8 cellular contexts compared by ENCODE assay signal in the genomic region with DNA sequence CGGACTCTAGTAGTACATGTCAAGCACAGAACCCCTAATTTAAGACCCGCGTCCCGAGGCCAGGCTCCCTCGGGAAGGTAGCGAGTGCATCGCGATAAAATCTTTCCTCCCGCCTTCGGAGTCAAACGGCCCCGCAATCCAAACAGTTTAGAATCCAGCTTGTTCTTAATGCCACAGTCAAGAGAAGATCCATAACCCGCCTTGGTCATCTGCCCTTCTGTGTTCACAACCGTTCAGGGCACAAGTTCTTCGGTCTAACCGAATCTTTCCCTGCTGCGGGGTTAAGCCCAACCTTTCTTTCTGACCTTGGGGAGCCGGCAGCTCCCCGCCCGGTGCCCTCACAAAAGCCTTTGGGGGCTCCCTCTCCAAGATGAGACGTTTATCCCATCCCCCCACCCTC. TPM values are rescaled to one million over a fixed set of nuclear protein-coding genes. Genes with fewer than 3 reads are reported as not detected.
A peak's percentile ranks its signal among the peaks of the same experiment; 100 is the strongest.
DNase-seq lines count a peak whose midpoint lies in the region; ATAC-seq lines count a peak whose summit lies in the region.

No MANE protein-coding gene starts in this region.

- H3K36me3 Mint-ChIP-seq in CD4-positive, CD25-positive, alpha-beta regulatory T cell = peaks cover 15% of the 10 kb centered on the region
- H3K36me3 Mint-ChIP-seq in activated T-helper 17 cell treated with anti-CD3 and anti-CD28 coated beads, Interleukin-2, amount 50 U/mL, for 72 hours (ENCODE audit: low read depth) = peaks cover 60% of the 10 kb centered on the region

- H3K27ac Mint-ChIP-seq in CD4-positive, CD25-positive, alpha-beta regulatory T cell = peak overlapping the region; percentile 92 to 97 (median 93)
- peak overlapping the region; percentile 95 for H3K27ac Mint-ChIP-seq in activated T-helper 17 cell treated with anti-CD3 and anti-CD28 coated beads, Interleukin-2, amount 50 U/mL, for 72 hours

- H3K4me3 ChIP-seq in CD4-positive, CD25-positive, alpha-beta regulatory T cell (ENCODE audit: low read depth, low read length) = peak overlapping the region; percentile 92
- peak overlapping the region; percentile 99 for H3K4me3 ChIP-seq in skeletal muscle cell (ENCODE audit: low read depth, low read length)

- peaks cover 12% of the 10 kb centered on the region for H3K36me3 ChIP-seq in CD4-positive, CD25-positive, alpha-beta regulatory T cell (ENCODE audit: control insufficient read depth, insufficient read depth, low read length)

- H3K9me3 Mint-ChIP-seq in CD4-positive, CD25-positive, alpha-beta regulatory T cell = no peaks in the 10 kb centered on the region
- H3K9me3 Mint-ChIP-seq in activated T-helper 17 cell treated with anti-CD3 and anti-CD28 coated beads, Interleukin-2, amount 50 U/mL, for 72 hours = no peaks in the 10 kb centered on the region

- no peak for DNase-seq in CD4-positive, CD25-positive, alpha-beta regulatory T cell
- DNase-seq in HT-29 (ENCODE audit: low spot score) (peak; percentile 47), hepatic stellate cell (ENCODE audit: low spot score) (peak; percentile 43), skeletal muscle cell (ENCODE audit: low read depth) (no peak), DMS153 (lab: John Stamatoyannopoulos, UW) (no peak), KBM-7 (no peak)

- H3K4me1 ChIP-seq in CD4-positive, CD25-positive, alpha-beta regulatory T cell (ENCODE audit: control insufficient read depth, insufficient read depth, low read length, poor library complexity, severe bottlenecking) = peaks cover 63% of the 10 kb centered on the region

- H3K9me3 ChIP-seq in CD4-positive, CD25-positive, alpha-beta regulatory T cell (ENCODE audit: control insufficient read depth in 2 of 2, low read length in 2 of 2) = no peaks in the 10 kb centered on the region

- H3K27me3 ChIP-seq in CD4-positive, CD25-positive, alpha-beta regulatory T cell (ENCODE audit: control insufficient read depth, insufficient read depth, low read length) = no peaks in the 10 kb centered on the region

- in situ Hi-C loops in KBM-7 (cut with MboI; ENCODE audit: low pct_unique_long_range_greater_than_20kb, low sequenced_read_pairs) = no loop called here

- ATAC-seq in CD4-positive, CD25-positive, alpha-beta regulatory T cell (ENCODE audit: low read depth in 2 of 2) = no peak
- ATAC-seq in activated T-helper 17 cell treated with anti-CD3 and anti-CD28 coated beads, Interleukin-2, amount 50 U/mL, for 72 hours (replicated peaks) = no peak
- no peak for ATAC-seq in GM18511 (IDR thresholded peaks at IDR 0.05; ENCODE audit: unreplicated experiment)

- peak overlapping the region; percentile 95 to 98 (median 98) for H3K4me3 Mint-ChIP-seq in CD4-positive, CD25-positive, alpha-beta regulatory T cell
- H3K4me3 Mint-ChIP-seq in activated T-helper 17 cell treated with anti-CD3 and anti-CD28 coated beads, Interleukin-2, amount 50 U/mL, for 72 hours = peak overlapping the region; percentile 92

- H3K27me3 Mint-ChIP-seq in CD4-positive, CD25-positive, alpha-beta regulatory T cell = no peaks in the 10 kb centered on the region
- H3K27me3 Mint-ChIP-seq in activated T-helper 17 cell treated with anti-CD3 and anti-CD28 coated beads, Interleukin-2, amount 50 U/mL, for 72 hours = no peaks in the 10 kb centered on the region

- peak overlapping the region; percentile 79 for H3K27ac ChIP-seq in CD4-positive, CD25-positive, alpha-beta regulatory T cell (ENCODE audit: insufficient read depth, low read length, poor library complexity, severe bottlenecking)

- H3K4me1 Mint-ChIP-seq in CD4-positive, CD25-positive, alpha-beta regulatory T cell = peaks cover 39 to 74% (median 56%) of the 10 kb centered on the region in 4 donors
- peaks cover 55% of the 10 kb centered on the region for H3K4me1 Mint-ChIP-seq in activated T-helper 17 cell treated with anti-CD3 and anti-CD28 coated beads, Interleukin-2, amount 50 U/mL, for 72 hours

RNA-seq across cellular contexts. Expression of a gene that starts 30.3 kb away (rescaled TPM):
- total RNA-seq in CD4-positive, CD25-positive, alpha-beta regulatory T cell = not detected
- not detected for polyA plus RNA-seq in CD4-positive, CD25-positive, alpha-beta regulatory T cell
- total RNA-seq in HT-29 (2014; rRNA removed; shearing (Covaris generic)) = 0.13 TPM in 1 of 2 replicates, not detected in the other
- total RNA-seq in activated T-helper 17 cell treated with anti-CD3 and anti-CD28 coated beads, Interleukin-2, amount 50 U/mL, for 72 hours = not detected

RNA-seq across cellular contexts. Expression of a gene that starts 38.5 kb away (rescaled TPM):
- 61.0 TPM for total RNA-seq in CD4-positive, CD25-positive, alpha-beta regulatory T cell
- polyA plus RNA-seq in CD4-positive, CD25-positive, alpha-beta regulatory T cell = 10 to 100 TPM; 18.9 to 31.7 (median 21.2) TPM
- total RNA-seq in HT-29 (2014; rRNA removed; shearing (Covaris generic)) = 16.3 and 23.0 TPM in 2 replicates
- 10 to 100 TPM; 22.5 to 27.3 TPM for total RNA-seq in activated T-helper 17 cell treated with anti-CD3 and anti-CD28 coated beads, Interleukin-2, amount 50 U/mL, for 72 hours

Comparison
In these comparisons a context has a peak if more than half of its experiments do, and no peak if none do; other contexts are left out.
1. DNase-seq: peak in HT-29 (single experiment) and hepatic stellate cell (single experiment); none in CD4-positive, CD25-positive, alpha-beta regulatory T cell (0 of 3), skeletal muscle cell (single experiment), DMS153 (single experiment) and KBM-7 (single experiment).